In genomic region chr20:34507661-34508060, GRCh38 we compare ENCODE assay signal across 1 cellular context.
TF ChIP-seq lines count a peak whose summit lies in the region.

No MANE protein-coding gene starts in this region.

TF ChIP-seq in HepG2, 621 proteins besides CTCF, POLR2A, EP300 and RAD21 (continued from another document):
- TF ChIP-seq MTERF4 (CRISPR knock-in tag; IDR thresholded peaks at IDR 0.05): no peak
